9 cellular contexts compared by ENCODE assay signal in genomic region chr4:68720723-68721122, GRCh38. TPM values are rescaled to one million over a fixed set of nuclear protein-coding genes. Genes with fewer than 3 reads are reported as not detected.
"Had no signal": no experiment of that assay in that cellular context is flagged by ENCODE, and none has a peak within 500 bp of the region (broad histone marks: within the 10 kb centered on the region; RNA-seq: fewer than 3 reads in every experiment).

No MANE protein-coding gene starts in this region.

RNA-seq across cellular contexts. Expression of gene UGT2B15, which starts 50.3 kb away (rescaled TPM):
- total RNA-seq: OCI-LY7, PC-3, PC-9, Right ventricle myocardium superior, RPMI7951, SJCRH30, SJSA1, SK-MEL-5 had no signal
- polyA plus RNA-seq: SK-N-SH had no signal
